ENCODE assay signal across 16 cellular contexts in the genomic region with DNA sequence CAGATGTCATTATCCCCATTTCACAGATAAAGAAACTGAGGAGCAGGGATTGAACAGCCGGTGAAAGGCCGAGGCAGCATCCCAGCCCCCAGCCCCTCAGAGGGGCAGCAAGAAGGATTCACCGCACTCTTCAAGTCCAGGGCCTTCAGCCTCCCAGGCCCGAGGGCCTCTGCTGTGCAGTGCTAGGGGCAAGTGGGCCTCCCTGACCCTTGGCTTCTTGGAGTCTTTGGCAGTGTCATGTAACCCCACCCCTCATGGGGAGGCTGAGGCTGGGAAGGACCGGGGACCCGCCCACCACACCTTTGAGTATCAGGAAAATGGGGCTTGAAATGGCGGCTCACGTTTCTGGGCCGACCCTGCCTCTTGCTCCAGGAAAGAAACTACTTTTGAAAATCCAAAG. TPM values are rescaled to one million over a fixed set of nuclear protein-coding genes. Genes with fewer than 3 reads are reported as not detected.
DNase-seq lines count a peak whose midpoint lies in the region; ATAC-seq and TF ChIP-seq lines count a peak whose summit lies in the region.
"Had no signal": no experiment of that assay in that cellular context is flagged by ENCODE, and none has a peak within 500 bp of the region (broad histone marks: within the 10 kb centered on the region; RNA-seq: fewer than 3 reads in every experiment).

No MANE protein-coding gene starts in this region.

- H3K27ac Mint-ChIP-seq in activated naive CD4-positive, alpha-beta T cell treated with anti-CD3 and anti-CD28 coated beads, Interleukin-2, amount 50 U/mL, for 24 hours, result peak overlapping the region; percentile 17
- H3K27ac Mint-ChIP-seq in stimulated activated memory B cell treated with anti-CD40 and anti-IgM and Interleukin-4, amounts not matched to agents 10 μg/mL and 1 μg/mL and 100 μg/mL, for 72 hours, result no peak overlapping the region
- H3K27ac Mint-ChIP-seq: CD4-positive, alpha-beta T cell had no signal

- intact Hi-C loops in left ventricle myocardium inferior (cut with micrococcal nuclease) (no loop called here), right lobe of liver (cut with DNase I) (no loop called here), psoas muscle (cut with DNase I) (no loop called here)

- peaks cover 8% of the 10 kb centered on the region for H3K4me1 Mint-ChIP-seq in activated naive CD4-positive, alpha-beta T cell treated with anti-CD3 and anti-CD28 coated beads, Interleukin-2, amount 50 U/mL, for 24 hours
- H3K4me1 Mint-ChIP-seq in stimulated activated memory B cell treated with anti-CD40 and anti-IgM and Interleukin-4, amounts not matched to agents 10 μg/mL and 1 μg/mL and 100 μg/mL, for 72 hours, result peaks cover 19% of the 10 kb centered on the region

- H3K36me3 ChIP-seq in left ventricle myocardium inferior (no peaks in the 10 kb centered on the region), right lobe of liver (no peaks in the 10 kb centered on the region), psoas muscle (ENCODE audit: insufficient read depth in 1 of 2, low read depth in 1 of 2) (no peaks in the 10 kb centered on the region)
- H3K36me3 ChIP-seq: BLaER1 treated with 17β-estradiol and CSF1 and Interleukin-3, amounts not matched to agents 10 nM and 100 nM had no signal

- no peak for TF ChIP-seq POLR2A in right lobe of liver (IDR thresholded peaks at IDR 0.05)

- no peak overlapping the region for H3K4me3 Mint-ChIP-seq in activated naive CD4-positive, alpha-beta T cell treated with anti-CD3 and anti-CD28 coated beads, Interleukin-2, amount 50 U/mL, for 24 hours
- H3K4me3 Mint-ChIP-seq in stimulated activated memory B cell treated with anti-CD40 and anti-IgM and Interleukin-4, amounts not matched to agents 10 μg/mL and 1 μg/mL and 100 μg/mL, for 72 hours, result no peak overlapping the region
- H3K4me3 Mint-ChIP-seq: CD4-positive, alpha-beta T cell had no signal

- H3K27ac ChIP-seq in left ventricle myocardium inferior (replicated peaks) (no peak overlapping the region), right lobe of liver (no peak overlapping the region), psoas muscle (no peak overlapping the region)
- H3K27ac ChIP-seq: 22Rv1; BLaER1 treated with 17β-estradiol and CSF1 and Interleukin-3, amounts not matched to agents 10 nM and 100 nM; HL-60 had no signal

- no peak for TF ChIP-seq CTCF in left ventricle myocardium inferior (IDR thresholded peaks at IDR 0.05; ENCODE audit: borderline replicate concordance)
- no peak for TF ChIP-seq CTCF in right lobe of liver (IDR thresholded peaks at IDR 0.05)
- TF ChIP-seq CTCF in psoas muscle (IDR thresholded peaks at IDR 0.05), result no peak

- no peaks in the 10 kb centered on the region for H3K9me3 Mint-ChIP-seq in activated naive CD4-positive, alpha-beta T cell treated with anti-CD3 and anti-CD28 coated beads, Interleukin-2, amount 50 U/mL, for 24 hours
- no peaks in the 10 kb centered on the region for H3K9me3 Mint-ChIP-seq in stimulated activated memory B cell treated with anti-CD40 and anti-IgM and Interleukin-4, amounts not matched to agents 10 μg/mL and 1 μg/mL and 100 μg/mL, for 72 hours
- H3K9me3 Mint-ChIP-seq: CD4-positive, alpha-beta T cell had no signal

- no peaks in the 10 kb centered on the region for H3K36me3 Mint-ChIP-seq in activated naive CD4-positive, alpha-beta T cell treated with anti-CD3 and anti-CD28 coated beads, Interleukin-2, amount 50 U/mL, for 24 hours
- no peaks in the 10 kb centered on the region for H3K36me3 Mint-ChIP-seq in stimulated activated memory B cell treated with anti-CD40 and anti-IgM and Interleukin-4, amounts not matched to agents 10 μg/mL and 1 μg/mL and 100 μg/mL, for 72 hours

- H3K27me3 ChIP-seq in left ventricle myocardium inferior (ENCODE audit: low read depth), result no peaks in the 10 kb centered on the region
- H3K27me3 ChIP-seq in right lobe of liver, result no peaks in the 10 kb centered on the region
- no peaks in the 10 kb centered on the region for H3K27me3 ChIP-seq in psoas muscle (ENCODE audit: insufficient read depth in 3 of 3, low read length in 2 of 3)

- ATAC-seq in right lobe of liver (no peak), psoas muscle (no peak)
- ATAC-seq in stimulated activated memory B cell treated with anti-CD40 and anti-IgM and Interleukin-4, amounts not matched to agents 10 μg/mL and 1 μg/mL and 100 μg/mL, for 72 hours, result no peak
- ATAC-seq: GM12878 had no signal

- no peak for DNase-seq in activated naive CD4-positive, alpha-beta T cell (lab: John Stamatoyannopoulos, UW)
- DNase-seq in left ventricle myocardium inferior (peak; percentile 5), right lobe of liver (peak in 2 of 3 donors; percentile 5 to 27), psoas muscle (peak; percentile 3 to 40)
- no peak for DNase-seq in effector CD4-positive, alpha-beta T cell
- DNase-seq in activated CD4-positive, alpha-beta T cell treated with anti-CD3 and anti-CD28 coated beads, Interleukin-2, amount 50 U/mL, for 48 hours, result no peak
- DNase-seq: Calu3; CD4-positive, alpha-beta T cell; DMS 273 treated with DMSO at 0.1 percent for 48 hours; HCEC 1CT had no signal

- 92% methylated on average over 2 of the region's 9 CpGs for WGBS in right lobe of liver (ENCODE audit: insufficient coverage, low coverage, low lambda C conversion rate, missing lambda C conversion rate)
- WGBS in psoas muscle, 3 donors, result 95 to 96% (median 95%) methylated on average over 9 of the region's 9 CpGs

- no peaks in the 10 kb centered on the region for H3K9me3 ChIP-seq in left ventricle myocardium inferior (replicated peaks)
- no peaks in the 10 kb centered on the region for H3K9me3 ChIP-seq in right lobe of liver
- H3K9me3 ChIP-seq in psoas muscle, result no peaks in the 10 kb centered on the region

- no peaks in the 10 kb centered on the region for H3K27me3 Mint-ChIP-seq in activated naive CD4-positive, alpha-beta T cell treated with anti-CD3 and anti-CD28 coated beads, Interleukin-2, amount 50 U/mL, for 24 hours
- peaks cover 54% of the 10 kb centered on the region for H3K27me3 Mint-ChIP-seq in stimulated activated memory B cell treated with anti-CD40 and anti-IgM and Interleukin-4, amounts not matched to agents 10 μg/mL and 1 μg/mL and 100 μg/mL, for 72 hours
- H3K27me3 Mint-ChIP-seq: CD4-positive, alpha-beta T cell had no signal

- H3K4me3 ChIP-seq in left ventricle myocardium inferior, result no peak overlapping the region
- no peak overlapping the region for H3K4me3 ChIP-seq in right lobe of liver
- H3K4me3 ChIP-seq in psoas muscle, result no peak overlapping the region
- H3K4me3 ChIP-seq: BLaER1 treated with 17β-estradiol and CSF1 and Interleukin-3, amounts not matched to agents 10 nM and 100 nM; GM12878 had no signal

- H3K4me1 ChIP-seq in left ventricle myocardium inferior, result peaks cover 19% of the 10 kb centered on the region
- H3K4me1 ChIP-seq in right lobe of liver, result no peaks in the 10 kb centered on the region
- no peaks in the 10 kb centered on the region for H3K4me1 ChIP-seq in psoas muscle

RNA-seq across cellular contexts. Expression of gene RXRA, which starts 28.7 kb away (rescaled TPM):
- total RNA-seq in left ventricle myocardium inferior (57.1 TPM), right lobe of liver (100 to 1,000 TPM; 105 to 165 (median 131) TPM), psoas muscle (100 to 1,000 TPM in 3 of 4 donors, 10 to 100 TPM in 1; 84.3 to 192 (median 147) TPM)
- polyA plus RNA-seq in psoas muscle, result 100 to 1,000 TPM in 1 of 3 donors, 10 to 100 TPM in 2; 37.7 to 156 (median 76.4) TPM

Comparison
In these comparisons a context has a peak if more than half of its experiments do, and no peak if none do; other contexts are left out.
1. DNase-seq: peak in left ventricle myocardium inferior (single experiment), right lobe of liver (2 of 3) and psoas muscle (2 of 2); none in activated naive CD4-positive, alpha-beta T cell (0 of 4), effector CD4-positive, alpha-beta T cell (single experiment) and activated CD4-positive, alpha-beta T cell treated with anti-CD3 and anti-CD28 coated beads, Interleukin-2, amount 50 U/mL, for 48 hours (0 of 2).